8 cellular contexts compared by ENCODE assay signal in the genomic region with DNA sequence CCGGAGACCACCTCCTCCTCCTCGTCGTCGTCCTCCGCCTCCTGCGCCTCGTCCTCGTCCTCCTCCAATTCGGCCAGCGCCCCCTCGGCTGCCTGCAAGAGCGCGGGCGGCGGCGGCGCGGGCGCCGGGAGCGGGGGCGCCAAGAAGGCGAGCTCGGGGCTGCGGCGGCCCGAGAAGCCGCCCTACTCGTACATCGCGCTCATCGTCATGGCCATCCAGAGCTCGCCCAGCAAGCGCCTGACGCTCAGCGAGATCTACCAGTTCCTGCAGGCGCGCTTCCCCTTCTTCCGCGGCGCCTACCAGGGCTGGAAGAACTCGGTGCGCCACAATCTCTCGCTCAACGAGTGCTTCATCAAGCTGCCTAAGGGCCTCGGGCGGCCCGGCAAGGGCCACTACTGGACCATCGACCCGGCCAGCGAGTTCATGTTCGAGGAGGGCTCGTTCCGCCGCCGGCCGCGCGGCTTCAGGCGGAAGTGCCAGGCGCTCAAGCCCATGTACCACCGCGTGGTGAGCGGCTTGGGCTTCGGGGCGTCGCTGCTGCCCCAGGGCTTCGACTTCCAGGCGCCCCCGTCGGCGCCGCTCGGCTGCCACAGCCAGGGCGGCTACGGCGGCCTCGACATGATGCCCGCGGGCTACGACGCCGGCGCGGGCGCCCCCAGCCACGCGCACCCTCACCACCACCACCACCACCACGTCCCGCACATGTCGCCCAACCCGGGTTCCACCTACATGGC. TPM values are rescaled to one million over a fixed set of nuclear protein-coding genes. Genes with fewer than 3 reads are reported as not detected.
DNase-seq lines count a peak whose midpoint lies in the region; ATAC-seq and TF ChIP-seq lines count a peak whose summit lies in the region.

No MANE protein-coding gene starts in this region.

- DNase-seq in Calu3, result no peak
- DNase-seq in NCI-H226, result peak; percentile 24
- no peak for DNase-seq in naive B cell
- DNase-seq in SHP77 treated with DMSO at 0.1 percent for 48 hours (lab: John Stamatoyannopoulos, UW), result no peak
- no peak for DNase-seq in effector CD8-positive, alpha-beta T cell (lab: John Stamatoyannopoulos, UW)
- DNase-seq in HT-29 (ENCODE audit: low spot score), result no peak
- no peak for DNase-seq in GOT3 (lab: John Stamatoyannopoulos, UW)

- no TSS peak for BruUV-seq in Calu3 (replicated peaks; lab: Mats Ljungman, UMichigan)

- peaks cover 81% of the 10 kb centered on the region for H3K27me3 Mint-ChIP-seq in Calu3 (ENCODE audit: unreplicated experiment)
- H3K27me3 Mint-ChIP-seq in naive B cell, result peaks cover 66 to 90% (median 82%) of the 10 kb centered on the region in 3 donors

- no peak for TF ChIP-seq CTCF in Calu3 (IDR thresholded peaks at IDR 0.05; ENCODE audit: unreplicated experiment)

- peak overlapping the region; percentile 18 to 25 for H3K9ac ChIP-seq in duodenal mucosa (ENCODE audit: low read depth in 1 of 2, low read length in 2 of 2)

- peak; percentile 47 to 61 for ATAC-seq in naive B cell (ENCODE audit: low read depth in 2 of 2)

- H3K27ac Mint-ChIP-seq in Calu3 (ENCODE audit: unreplicated experiment), result no peak overlapping the region
- H3K27ac Mint-ChIP-seq in naive B cell, result peak overlapping the region in 3 of 6 donors; percentile 31 to 86 (median 61)

- no peaks in the 10 kb centered on the region for H3K9me3 ChIP-seq in duodenal mucosa (ENCODE audit: control insufficient read depth in 1 of 2, low read length in 2 of 2)

- intact Hi-C loops in Calu3 (cut with micrococcal nuclease; ENCODE audit: unreplicated experiment), result loop anchor here (10.0 kb wide), 1 partner anchor 595 kb away; no protein-coding TSS in a partner anchor

- peaks cover 6% of the 10 kb centered on the region for H3K36me3 Mint-ChIP-seq in Calu3 (ENCODE audit: insufficient read depth, unreplicated experiment)
- H3K36me3 Mint-ChIP-seq in naive B cell, result peaks cover 4 to 10% of the 10 kb centered on the region in 2 donors

- H3K9me3 Mint-ChIP-seq in Calu3 (ENCODE audit: low read depth, unreplicated experiment), result no peaks in the 10 kb centered on the region
- H3K9me3 Mint-ChIP-seq in naive B cell, result peaks cover 0 to 4% (median 0%) of the 10 kb centered on the region in 7 donors

- H3K4me1 Mint-ChIP-seq in Calu3 (ENCODE audit: low read depth, unreplicated experiment), result no peaks in the 10 kb centered on the region
- H3K4me1 Mint-ChIP-seq in naive B cell, result peaks cover 22 to 51% (median 38%) of the 10 kb centered on the region in 3 donors

- H3K27ac ChIP-seq in duodenal mucosa (ENCODE audit: low read depth, low read length), result peak overlapping the region; percentile 11

- H3K4me3 ChIP-seq in duodenal mucosa (ENCODE audit: low read depth in 1 of 2, low read length in 2 of 2), result peak overlapping the region; percentile 40 to 66

- H3K36me3 ChIP-seq in duodenal mucosa (ENCODE audit: control insufficient read depth in 1 of 2, insufficient read depth in 2 of 2, low read length in 2 of 2), result no peaks in the 10 kb centered on the region

- peak overlapping the region; percentile 67 for H3K4me3 Mint-ChIP-seq in Calu3 (ENCODE audit: low read depth, unreplicated experiment)
- H3K4me3 Mint-ChIP-seq in naive B cell, result peak overlapping the region; percentile 86 to 95 (median 90)

- CTCF ChIA-PET in Calu3 (lab: Charles Lee), result no interaction called here

- H3K27me3 ChIP-seq in duodenal mucosa (ENCODE audit: control insufficient read depth in 1 of 2, insufficient read depth in 2 of 2, low read length in 2 of 2), result peaks cover 80 to 81% of the 10 kb centered on the region in 2 donors

- H3K4me1 ChIP-seq in duodenal mucosa (ENCODE audit: control insufficient read depth in 1 of 2, insufficient read depth in 2 of 2, low read length in 2 of 2), result no peaks in the 10 kb centered on the region

RNA-seq across cellular contexts. Expression of a gene that starts 0.9 kb away (rescaled TPM):
- total RNA-seq in Calu3 (2022), result 0.14 and 0.17 TPM in 2 replicates
- polyA plus RNA-seq in naive B cell (ENCODE audit: low read depth in 6 of 6), result not detected
- not detected in 2 replicates for total RNA-seq in HT-29 (2014; rRNA removed; shearing (Covaris generic))
